1 cellular context compared by ENCODE assay signal in genomic region chr17:7437369-7437863, GRCh38.
TF ChIP-seq lines count a peak whose summit lies in the region.

No MANE protein-coding gene starts in this region.

TF ChIP-seq in GM23338, 12 proteins besides CTCF, POLR2A, EP300 and RAD21 (continued from another document):
- TF ChIP-seq ZNF462 (CRISPR knock-in tag; IDR thresholded peaks at IDR 0.05) (no peak), EZH2 (IDR thresholded peaks at IDR 0.05; ENCODE audit: low read depth, unreplicated experiment) (no peak), ZNF114 (CRISPR knock-in tag; IDR thresholded peaks at IDR 0.05) (no peak), STAT1 (IDR thresholded peaks at IDR 0.05; ENCODE audit: unreplicated experiment) (no peak), CREB1 (CRISPR knock-in tag; IDR thresholded peaks at IDR 0.05; ENCODE audit: low read depth) (no peak), POLR2AphosphoS5 (IDR thresholded peaks at IDR 0.05; ENCODE audit: low read depth) (no peak)
